In genomic region chr11:123301696-123302400, GRCh38 we compare ENCODE assay signal across 8 cellular contexts.
DNase-seq lines count a peak whose midpoint lies in the region; ATAC-seq and TF ChIP-seq lines count a peak whose summit lies in the region.

No MANE protein-coding gene starts in this region.

- no peaks in the 10 kb centered on the region for H4K20me1 ChIP-seq in Loucy (ENCODE audit: insufficient read depth, low read length, poor library complexity, severe bottlenecking)

- no peaks in the 10 kb centered on the region for H3F3A ChIP-seq in Loucy (ENCODE audit: low read depth)

- no peak for TF ChIP-seq POLR2A in right lobe of liver (IDR thresholded peaks at IDR 0.05)

- ATAC-seq in GM21737 (IDR thresholded peaks at IDR 0.05; ENCODE audit: unreplicated experiment) (peak; percentile 67), right lobe of liver (peak; percentile 83 to 95 (median 92))

- no peaks in the 10 kb centered on the region for H3K36me3 ChIP-seq in Loucy (ENCODE audit: insufficient read depth, low read length)
- no peaks in the 10 kb centered on the region for H3K36me3 ChIP-seq in right lobe of liver

- H3K27ac ChIP-seq in right lobe of liver, result no peak overlapping the region

- WGBS in right lobe of liver (ENCODE audit: insufficient coverage, low coverage, low lambda C conversion rate, missing lambda C conversion rate), result 4% methylated on average over 8 of the region's 56 CpGs

- H3K4me3 ChIP-seq in Loucy (ENCODE audit: low read length, poor library complexity, severe bottlenecking) (peak overlapping the region; percentile 19), choroid plexus epithelial cell (ENCODE audit: low read depth, low read length) (peak overlapping the region; percentile 52), right lobe of liver (peak overlapping the region; percentile 4 to 39 (median 30))

- TF ChIP-seq CTCF in Loucy (conservative IDR thresholded peaks at IDR 0.05; ENCODE audit: low read length), result peak; percentile 68
- peak; percentile 56 for TF ChIP-seq CTCF in choroid plexus epithelial cell (conservative IDR thresholded peaks at IDR 0.05; ENCODE audit: low read depth, low read length)
- TF ChIP-seq CTCF in right lobe of liver (IDR thresholded peaks at IDR 0.05), result peak; percentile 50 to 94 (median 81)

- H3K9me2 ChIP-seq in Loucy (replicated peaks; ENCODE audit: low read depth, low read length), result no peaks in the 10 kb centered on the region

- intact Hi-C loops in right lobe of liver (cut with DNase I), result loop anchor here in 1 of 2 donors (10.0 kb wide), 1 partner anchor 183 kb away; no protein-coding TSS in a partner anchor

- H3K79me2 ChIP-seq in Loucy (ENCODE audit: insufficient read depth, low read length), result no peaks in the 10 kb centered on the region

- peaks cover 40% of the 10 kb centered on the region for H3K4me1 ChIP-seq in Loucy (ENCODE audit: insufficient read depth, low read length, poor library complexity, severe bottlenecking)
- peaks cover 0 to 15% (median 2%) of the 10 kb centered on the region in 4 donors for H3K4me1 ChIP-seq in right lobe of liver

- H2AFZ ChIP-seq in Loucy (ENCODE audit: low read length), result peak overlapping the region; percentile 80

- H3K4me2 ChIP-seq in Loucy (ENCODE audit: low read depth, low read length, poor library complexity, severe bottlenecking), result peak overlapping the region; percentile 66

- DNase-seq in DMS53 (lab: John Stamatoyannopoulos, UW), result peak; percentile 80
- peak; percentile 42 for DNase-seq in activated CD4-positive, alpha-beta T cell treated with anti-CD3 and anti-CD28 coated beads for 1 hour
- DNase-seq in choroid plexus epithelial cell (ENCODE audit: low read depth), result peak; percentile 31
- DNase-seq in right lobe of liver, result peak; percentile 57 to 71 (median 61)
- peak; percentile 56 to 71 for DNase-seq in stimulated activated CD4-positive, alpha-beta T cell treated with anti-CD3 and anti-CD28 coated beads, Interleukin-4, amount 100 ng/mL, for 4 hours
- no peak for DNase-seq in NCI-H187 (lab: John Stamatoyannopoulos, UW)

- H3K27me3 ChIP-seq in Loucy (ENCODE audit: insufficient read depth, low read length, poor library complexity, severe bottlenecking) (no peaks in the 10 kb centered on the region), right lobe of liver (no peaks in the 10 kb centered on the region)

- H3K9ac ChIP-seq in Loucy (ENCODE audit: low read depth, low read length, poor library complexity, severe bottlenecking), result no peak overlapping the region

- H3K9me3 ChIP-seq in Loucy (ENCODE audit: insufficient read depth, low read depth, low read length) (no peaks in the 10 kb centered on the region), right lobe of liver (no peaks in the 10 kb centered on the region)

Comparison
In these comparisons a context has a peak if more than half of its experiments do, and no peak if none do; other contexts are left out.
1. DNase-seq: peak in DMS53 (single experiment), activated CD4-positive, alpha-beta T cell treated with anti-CD3 and anti-CD28 coated beads for 1 hour (single experiment), choroid plexus epithelial cell (single experiment), right lobe of liver (3 of 3) and stimulated activated CD4-positive, alpha-beta T cell treated with anti-CD3 and anti-CD28 coated beads, Interleukin-4, amount 100 ng/mL, for 4 hours (2 of 2); none in NCI-H187 (0 of 2).
2. Peak in every context shown above with its lines, with median percentiles within 50 percentile points of each other: H3K4me3 ChIP-seq and CTCF ChIP-seq.